Comparison of ENCODE assay signal across 25 cellular contexts in the genomic region with DNA sequence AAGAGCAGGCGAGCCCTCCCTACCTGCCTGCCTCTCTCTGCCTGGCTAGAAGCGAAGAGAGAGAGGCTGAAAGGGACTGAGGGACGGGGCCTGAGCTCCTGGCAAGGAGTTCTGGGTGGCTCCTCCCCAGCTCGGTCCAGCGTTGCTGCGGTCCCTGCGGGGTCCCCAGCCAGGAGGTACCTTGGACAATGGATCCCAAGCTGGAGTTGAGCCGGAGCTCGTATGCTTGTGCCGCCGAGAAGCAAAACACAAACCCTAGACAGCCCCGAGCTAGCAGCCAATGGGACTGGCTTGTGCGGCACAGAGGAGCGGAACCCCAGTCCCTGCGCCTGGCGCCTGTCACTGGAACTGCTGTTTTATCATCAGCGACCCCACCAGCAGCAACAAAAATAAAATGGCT. TPM values are rescaled to one million over a fixed set of nuclear protein-coding genes. Genes with fewer than 3 reads are reported as not detected.
"Had no signal": no experiment of that assay in that cellular context is flagged by ENCODE, and none has a peak within 500 bp of the region (broad histone marks: within the 10 kb centered on the region; RNA-seq: fewer than 3 reads in every experiment).

No MANE protein-coding gene starts in this region.

- H3K27me3 ChIP-seq: cardiac muscle cell, colonic mucosa, foreskin keratinocyte, neutrophil, transverse colon had no signal

- H3K9me3 Mint-ChIP-seq: endodermal cell; memory B cell; naive B cell; nephron progenitor cell; stimulated activated effector memory CD8-positive, alpha-beta T cell treated with anti-CD3 and anti-CD28 coated beads, Interleukin-12 subunit alpha, Interleukin-12 subunit beta, amount 100 ng/mL, for 72 hours had no signal

- H3K4me1 Mint-ChIP-seq: memory B cell; naive B cell; nephron progenitor cell; stimulated activated effector memory CD8-positive, alpha-beta T cell treated with anti-CD3 and anti-CD28 coated beads, Interleukin-12 subunit alpha, Interleukin-12 subunit beta, amount 100 ng/mL, for 72 hours had no signal

- H3K36me3 Mint-ChIP-seq: memory B cell; naive B cell; stimulated activated effector memory CD8-positive, alpha-beta T cell treated with anti-CD3 and anti-CD28 coated beads, Interleukin-12 subunit alpha, Interleukin-12 subunit beta, amount 100 ng/mL, for 72 hours had no signal

- H3K36me3 ChIP-seq: cardiac muscle cell, colonic mucosa, left ventricle myocardium inferior, lower lobe of right lung, neutrophil, thoracic aorta, transverse colon had no signal

- FAIRE-seq: endothelial cell of umbilical vein, small intestine had no signal

- H3K27ac ChIP-seq: cardiac muscle cell, colonic mucosa, foreskin keratinocyte, left ventricle myocardium inferior, lower lobe of right lung, neutrophil, thoracic aorta, transverse colon had no signal

- H3K27ac Mint-ChIP-seq: memory B cell; naive B cell; nephron progenitor cell; stimulated activated effector memory CD8-positive, alpha-beta T cell treated with anti-CD3 and anti-CD28 coated beads, Interleukin-12 subunit alpha, Interleukin-12 subunit beta, amount 100 ng/mL, for 72 hours had no signal

- H3K9me3 ChIP-seq: colonic mucosa, left ventricle myocardium inferior, lower lobe of right lung, neutrophil, thoracic aorta, transverse colon had no signal

- DNase-seq: cerebellar nuclear complex; colonic mucosa; dermis blood vessel endothelial cell; effector CD4-positive, alpha-beta T cell; endodermal cell; erythroblast; foreskin keratinocyte; left ventricle myocardium inferior; lower lobe of right lung; naive B cell; nephron progenitor cell; right cardiac atrium; small intestine; stimulated activated CD4-positive, alpha-beta T cell treated with anti-CD3 and anti-CD28 coated beads, Interleukin-2, amount 100 ng/mL, for 48 hours; stimulated activated CD8-positive, alpha-beta memory T cell treated with anti-CD3 and anti-CD28 coated beads, Interleukin-4, amount 100 ng/mL, for 48 hours; stimulated activated naive CD8-positive, alpha-beta T cell treated with anti-CD3 and anti-CD28 coated beads, Interleukin-15, Interleukin-2, amounts not matched to agents 100 U/mL and 50 U/mL, for 24 hours; transverse colon had no signal

- ATAC-seq: foreskin keratinocyte; stimulated activated effector memory CD8-positive, alpha-beta T cell treated with anti-CD3 and anti-CD28 coated beads, Interleukin-12 subunit alpha, Interleukin-12 subunit beta, amount 100 ng/mL, for 72 hours; stimulated activated naive CD8-positive, alpha-beta T cell treated with anti-CD3 and anti-CD28 coated beads, Interleukin-15, Interleukin-2, amounts not matched to agents 100 U/mL and 50 U/mL, for 24 hours had no signal

- H3K4me3 ChIP-seq: cardiac muscle cell, colonic mucosa, left ventricle myocardium inferior, lower lobe of right lung, thoracic aorta, transverse colon had no signal

- H3K4me1 ChIP-seq: colonic mucosa, lower lobe of right lung had no signal

- H3K4me3 Mint-ChIP-seq: endodermal cell; memory B cell; naive B cell; nephron progenitor cell; stimulated activated effector memory CD8-positive, alpha-beta T cell treated with anti-CD3 and anti-CD28 coated beads, Interleukin-12 subunit alpha, Interleukin-12 subunit beta, amount 100 ng/mL, for 72 hours had no signal

RNA-seq across cellular contexts. Expression of gene SLC25A18, which starts 18.3 kb away (rescaled TPM):
- total RNA-seq: colonic mucosa, dermis blood vessel endothelial cell, endothelial cell of umbilical vein, foreskin keratinocyte, osteoblast, thoracic aorta, urinary bladder had no signal
- polyA plus RNA-seq: endothelial cell of umbilical vein, foreskin keratinocyte had no signal
